ENCODE assay signal across 8 cellular contexts in the genomic region with DNA sequence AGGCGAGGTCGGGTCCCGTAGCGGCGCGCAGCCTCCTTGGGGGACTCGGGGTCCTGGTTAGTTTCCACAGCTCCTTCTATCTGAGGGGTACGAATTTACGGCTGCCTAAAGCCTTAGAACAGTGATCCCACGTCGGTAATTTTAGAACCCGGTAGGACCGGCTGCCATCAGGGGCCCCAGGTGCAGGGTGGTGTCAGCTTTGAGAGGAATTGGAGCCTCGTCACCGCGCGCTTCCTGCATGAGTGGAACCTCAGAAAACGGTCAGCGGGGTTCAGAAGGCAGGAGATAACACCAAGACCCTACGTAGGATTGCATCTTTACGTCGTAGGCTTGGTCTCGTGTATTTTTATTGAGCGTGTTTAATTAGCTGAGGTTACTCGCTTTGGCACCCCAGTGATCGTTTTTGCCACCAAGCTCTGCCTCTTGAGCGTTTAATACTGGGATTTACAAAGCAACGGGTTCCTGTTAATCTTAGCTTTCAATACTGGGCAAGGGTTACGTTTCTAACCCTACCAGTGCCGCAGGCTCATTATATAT. TPM values are rescaled to one million over a fixed set of nuclear protein-coding genes. Genes with fewer than 3 reads are reported as not detected.
DNase-seq lines count a peak whose midpoint lies in the region; ATAC-seq, FAIRE-seq and TF ChIP-seq lines count a peak whose summit lies in the region.

No MANE protein-coding gene starts in this region.

- H3K36me3 ChIP-seq in H7 (replicated peaks; ENCODE audit: control insufficient read depth, insufficient read depth, low read length) (no peaks in the 10 kb centered on the region), MG63 (no peaks in the 10 kb centered on the region), transverse colon (no peaks in the 10 kb centered on the region)

- H3K9me3 ChIP-seq in MG63 (no peaks in the 10 kb centered on the region), transverse colon (no peaks in the 10 kb centered on the region)

- no peak for TF ChIP-seq CTCF in transverse colon (IDR thresholded peaks at IDR 0.05)

- peak in 1 of 2 donors; percentile 62 for ATAC-seq in natural killer cell treated with Interleukin-12 subunit alpha and Interleukin-12 subunit beta and Interleukin-15 and Interleukin-18, amount 100 ng/mL, for 72 hours

- H3K27ac ChIP-seq in epithelial cell of prostate (peak overlapping the region; percentile 81), transverse colon (peak overlapping the region; percentile 85 to 91 (median 86))

- peak overlapping the region; percentile 95 for H3K27ac Mint-ChIP-seq in activated CD4-positive, alpha-beta T cell treated with anti-CD3 and anti-CD28 coated beads, Interleukin-2, amount 10 ng/mL, durations not matched to agents 7 days and 5 days
- peak overlapping the region in 1 of 2 donors; percentile 37 for H3K27ac Mint-ChIP-seq in natural killer cell treated with Interleukin-12 subunit alpha and Interleukin-12 subunit beta and Interleukin-15 and Interleukin-18, amount 100 ng/mL, for 72 hours

- POLR2A ChIA-PET in activated CD4-positive, alpha-beta T cell treated with anti-CD3 and anti-CD28 coated beads, Interleukin-2, amount 10 ng/mL, durations not matched to agents 7 days and 5 days (lab: Charles Lee) = interaction anchor here (0.6 to 0.9 kb wide), 2 partner anchors 11 to 140 kb away, joined by 3 read pairs; no protein-coding TSS in a partner anchor

- intact Hi-C loops in transverse colon (cut with DNase I; ENCODE audit: low total_unique reads) = no loop called here

- WGBS in transverse colon (ENCODE audit: low coverage in 1 of 2), 2 donors = 3 to 22% methylated on average over 3 to 29 of the region's 30 CpGs

- peak; percentile 36 for FAIRE-seq in GM18507 (lab: Jason Lieb, UNC)

- peak overlapping the region; percentile 85 for H3K4me3 ChIP-seq in H7 (ENCODE audit: insufficient read depth, low read depth, low read length)
- peak overlapping the region; percentile 86 for H3K4me3 ChIP-seq in MG63
- peak overlapping the region; percentile 50 to 92 (median 84) for H3K4me3 ChIP-seq in transverse colon

- H3K4me3 Mint-ChIP-seq in activated CD4-positive, alpha-beta T cell treated with anti-CD3 and anti-CD28 coated beads, Interleukin-2, amount 10 ng/mL, durations not matched to agents 7 days and 5 days = peak overlapping the region; percentile 84
- H3K4me3 Mint-ChIP-seq in natural killer cell treated with Interleukin-12 subunit alpha and Interleukin-12 subunit beta and Interleukin-15 and Interleukin-18, amount 100 ng/mL, for 72 hours = peak overlapping the region; percentile 67

- peaks cover 0 to 18% (median 8%) of the 10 kb centered on the region in 4 donors for H3K4me1 ChIP-seq in transverse colon

- no peak for TF ChIP-seq EP300 in transverse colon (IDR thresholded peaks at IDR 0.05; ENCODE audit: low read depth)

- H3K27me3 ChIP-seq in H7 (ENCODE audit: control insufficient read depth, insufficient read depth, low read length) (peaks cover 2% of the 10 kb centered on the region), MG63 (no peaks in the 10 kb centered on the region), transverse colon (no peaks in the 10 kb centered on the region)

- CTCF ChIA-PET in activated CD4-positive, alpha-beta T cell treated with anti-CD3 and anti-CD28 coated beads, Interleukin-2, amount 10 ng/mL, durations not matched to agents 7 days and 5 days (lab: Charles Lee) = interaction anchor here (0.7 to 1.6 kb wide), 3 partner anchors 8 to 34 kb away, joined by 3 to 6 read pairs (median 3); no protein-coding TSS in a partner anchor

- peaks cover 26% of the 10 kb centered on the region for H3K27me3 Mint-ChIP-seq in activated CD4-positive, alpha-beta T cell treated with anti-CD3 and anti-CD28 coated beads, Interleukin-2, amount 10 ng/mL, durations not matched to agents 7 days and 5 days
- H3K27me3 Mint-ChIP-seq in natural killer cell treated with Interleukin-12 subunit alpha and Interleukin-12 subunit beta and Interleukin-15 and Interleukin-18, amount 100 ng/mL, for 72 hours = peaks cover 32 to 55% of the 10 kb centered on the region in 2 donors

- DNase-seq in GM18507 (ENCODE audit: extremely low spot score, insufficient read length, low read depth) (peak; percentile 23), H7 (no peak), MG63 (peak; percentile 48), epithelial cell of prostate (ENCODE audit: low read depth, low spot score) (no peak), transverse colon (peak; percentile 68), NCI-H526 treated with DMSO at 0.1 percent for 48 hours (lab: John Stamatoyannopoulos, UW) (no peak)
- DNase-seq in activated CD4-positive, alpha-beta T cell treated with anti-CD3 and anti-CD28 coated beads, Interleukin-2, amount 10 ng/mL, durations not matched to agents 7 days and 5 days = peak; percentile 69
- DNase-seq in natural killer cell treated with Interleukin-12 subunit alpha and Interleukin-12 subunit beta and Interleukin-15 and Interleukin-18, amount 100 ng/mL, for 72 hours (ENCODE audit: low spot score) = no peak

- H3K4me1 Mint-ChIP-seq in activated CD4-positive, alpha-beta T cell treated with anti-CD3 and anti-CD28 coated beads, Interleukin-2, amount 10 ng/mL, durations not matched to agents 7 days and 5 days = peaks cover 26% of the 10 kb centered on the region
- H3K4me1 Mint-ChIP-seq in natural killer cell treated with Interleukin-12 subunit alpha and Interleukin-12 subunit beta and Interleukin-15 and Interleukin-18, amount 100 ng/mL, for 72 hours (ENCODE audit: low read depth in 2 of 2) = peaks cover 6 to 9% of the 10 kb centered on the region in 2 donors

- TF ChIP-seq POLR2A in transverse colon (IDR thresholded peaks at IDR 0.05) = peak; percentile 6

- in situ Hi-C loops in transverse colon (cut with MboI; ENCODE audit: low pct_ligation_motif_present in 1 of 4, low pct_unique_long_range_greater_than_20kb in 1 of 4, low sequenced_read_pairs in 3 of 4) = no loop called here

- H3K9me3 Mint-ChIP-seq in activated CD4-positive, alpha-beta T cell treated with anti-CD3 and anti-CD28 coated beads, Interleukin-2, amount 10 ng/mL, durations not matched to agents 7 days and 5 days = peaks cover 5% of the 10 kb centered on the region
- no peaks in the 10 kb centered on the region for H3K9me3 Mint-ChIP-seq in natural killer cell treated with Interleukin-12 subunit alpha and Interleukin-12 subunit beta and Interleukin-15 and Interleukin-18, amount 100 ng/mL, for 72 hours

- H3K36me3 Mint-ChIP-seq in activated CD4-positive, alpha-beta T cell treated with anti-CD3 and anti-CD28 coated beads, Interleukin-2, amount 10 ng/mL, durations not matched to agents 7 days and 5 days (ENCODE audit: low read depth) = peaks cover 6% of the 10 kb centered on the region
- peaks cover 7% of the 10 kb centered on the region for H3K36me3 Mint-ChIP-seq in natural killer cell treated with Interleukin-12 subunit alpha and Interleukin-12 subunit beta and Interleukin-15 and Interleukin-18, amount 100 ng/mL, for 72 hours

RNA-seq across cellular contexts. Expression of a gene that starts 0.4 kb away (rescaled TPM):
- 1.0 and 1.1 TPM in 2 replicates for total RNA-seq in H7 (2014; rRNA removed; shearing (Covaris generic))
- total RNA-seq in MG63 (2014; rRNA removed; shearing (Covaris generic); ENCODE audit: low replicate concordance) = 1.8 and 5.2 TPM in 2 replicates
- total RNA-seq in activated CD4-positive, alpha-beta T cell treated with anti-CD3 and anti-CD28 coated beads, Interleukin-2, amount 10 ng/mL, durations not matched to agents 7 days and 5 days = 1 to 10 TPM; 2.2 TPM
- total RNA-seq in natural killer cell treated with Interleukin-12 subunit alpha and Interleukin-12 subunit beta and Interleukin-15 and Interleukin-18, amount 100 ng/mL, for 72 hours = not detected
- 1 to 10 TPM; 1.1 to 3.0 (median 2.0) TPM for total RNA-seq in transverse colon

Comparison
In these comparisons a context has a peak if more than half of its experiments do, and no peak if none do; other contexts are left out.
1. DNase-seq: peak in GM18507 (single experiment), MG63 (single experiment), activated CD4-positive, alpha-beta T cell treated with anti-CD3 and anti-CD28 coated beads, Interleukin-2, amount 10 ng/mL, durations not matched to agents 7 days and 5 days (single experiment) and transverse colon (single experiment); none in H7 (single experiment), epithelial cell of prostate (single experiment), natural killer cell treated with Interleukin-12 subunit alpha and Interleukin-12 subunit beta and Interleukin-15 and Interleukin-18, amount 100 ng/mL, for 72 hours (single experiment) and NCI-H526 treated with DMSO at 0.1 percent for 48 hours (single experiment).
2. Peak in every context shown above with its lines, with median percentiles within 50 percentile points of each other: H3K4me3 ChIP-seq.